Comparison of ENCODE assay signal across 10 cellular contexts in genomic region chr4:143352052-143352451, GRCh38. TPM values are rescaled to one million over a fixed set of nuclear protein-coding genes. Genes with fewer than 3 reads are reported as not detected.
DNase-seq lines count a peak whose midpoint lies in the region; ATAC-seq and TF ChIP-seq lines count a peak whose summit lies in the region.
"Had no signal": no experiment of that assay in that cellular context is flagged by ENCODE, and none has a peak within 500 bp of the region (broad histone marks: within the 10 kb centered on the region; RNA-seq: fewer than 3 reads in every experiment).

No MANE protein-coding gene starts in this region.

- no peak overlapping the region for H3K9ac ChIP-seq in iPS-20b (ENCODE audit: low read depth, low read length)

- no peaks in the 10 kb centered on the region for H3K9me3 ChIP-seq in adrenal gland (replicated peaks in 1 of 3)
- H3K9me3 ChIP-seq in iPS-20b (ENCODE audit: insufficient read depth, low read depth, low read length): no peaks in the 10 kb centered on the region
- H3K9me3 ChIP-seq in upper lobe of left lung: no peaks in the 10 kb centered on the region
- H3K9me3 ChIP-seq: neutrophil had no signal

- H3K27ac ChIP-seq in adrenal gland (peak overlapping the region in 4 of 5 donors; percentile 35 to 67 (median 52)), iPS-20b (ENCODE audit: low read length) (no peak overlapping the region), upper lobe of left lung (peak overlapping the region; percentile 12 to 65 (median 49))
- H3K27ac ChIP-seq: neutrophil had no signal

- no peaks in the 10 kb centered on the region for H3K9me3 Mint-ChIP-seq in stimulated activated memory B cell treated with anti-CD40 and anti-IgM and Interleukin-4, amounts not matched to agents 10 μg/mL and 1 μg/mL and 100 μg/mL, for 72 hours

- H3K27me3 ChIP-seq in adrenal gland (no peaks in the 10 kb centered on the region), iPS-20b (ENCODE audit: insufficient read depth, low read length) (no peaks in the 10 kb centered on the region), upper lobe of left lung (no peaks in the 10 kb centered on the region)
- H3K27me3 ChIP-seq: neutrophil had no signal

- peak; percentile 34 for DNase-seq in NCI-H2227 (lab: John Stamatoyannopoulos, UW; ENCODE audit: unreplicated experiment)
- DNase-seq in NCI-H2227 treated with DMSO at 0.1 percent for 48 hours (lab: John Stamatoyannopoulos, UW): no peak
- no peak for DNase-seq in adrenal gland
- no peak for DNase-seq in upper lobe of left lung
- DNase-seq in superior temporal gyrus (ENCODE audit: extremely low spot score): no peak
- DNase-seq: activated T-cell treated with anti-CD3 and anti-CD28 coated beads for 4 hours had no signal

- intact Hi-C loops in adrenal gland (cut with DNase I): no loop called here

- H3K4me3 ChIP-seq in adrenal gland: no peak overlapping the region
- H3K4me3 ChIP-seq in iPS-20b (ENCODE audit: low read length): 0 out of 2 replicates have a peak overlapping the region, but pooled peaks have one; percentile 3
- H3K4me3 ChIP-seq in upper lobe of left lung: no peak overlapping the region

- TF ChIP-seq EP300 in upper lobe of left lung (IDR thresholded peaks at IDR 0.05): no peak

- TF ChIP-seq CTCF in adrenal gland (IDR thresholded peaks at IDR 0.05) (no peak), upper lobe of left lung (IDR thresholded peaks at IDR 0.05) (no peak)

- H3K27me3 Mint-ChIP-seq in stimulated activated memory B cell treated with anti-CD40 and anti-IgM and Interleukin-4, amounts not matched to agents 10 μg/mL and 1 μg/mL and 100 μg/mL, for 72 hours: no peaks in the 10 kb centered on the region

- H3K36me3 ChIP-seq in adrenal gland (replicated peaks in 1 of 2): no peaks in the 10 kb centered on the region
- no peaks in the 10 kb centered on the region for H3K36me3 ChIP-seq in iPS-20b (ENCODE audit: insufficient read depth, low read depth, low read length)
- H3K36me3 ChIP-seq in upper lobe of left lung: no peaks in the 10 kb centered on the region
- H3K36me3 ChIP-seq: neutrophil had no signal

- ATAC-seq in upper lobe of left lung (ENCODE audit: low FRiP score in 2 of 2) (no peak), HG03097 (IDR thresholded peaks at IDR 0.05; ENCODE audit: low FRiP score, unreplicated experiment) (no peak)
- no peak for ATAC-seq in stimulated activated memory B cell treated with anti-CD40 and anti-IgM and Interleukin-4, amounts not matched to agents 10 μg/mL and 1 μg/mL and 100 μg/mL, for 72 hours

- no peak for TF ChIP-seq POLR2A in adrenal gland (IDR thresholded peaks at IDR 0.05)
- TF ChIP-seq POLR2A in upper lobe of left lung (IDR thresholded peaks at IDR 0.05): no peak

- H3K4me1 ChIP-seq in adrenal gland (replicated peaks in 1 of 2) (peaks cover 38 to 60% of the 10 kb centered on the region in 2 donors), iPS-20b (ENCODE audit: insufficient read depth, low read length) (peaks cover 48% of the 10 kb centered on the region), upper lobe of left lung (peaks cover 37 to 59% (median 51%) of the 10 kb centered on the region in 4 donors)

- no peak overlapping the region for H3K4me3 Mint-ChIP-seq in stimulated activated memory B cell treated with anti-CD40 and anti-IgM and Interleukin-4, amounts not matched to agents 10 μg/mL and 1 μg/mL and 100 μg/mL, for 72 hours

- H3K36me3 Mint-ChIP-seq in stimulated activated memory B cell treated with anti-CD40 and anti-IgM and Interleukin-4, amounts not matched to agents 10 μg/mL and 1 μg/mL and 100 μg/mL, for 72 hours: no peaks in the 10 kb centered on the region

- no peak overlapping the region for H3K27ac Mint-ChIP-seq in stimulated activated memory B cell treated with anti-CD40 and anti-IgM and Interleukin-4, amounts not matched to agents 10 μg/mL and 1 μg/mL and 100 μg/mL, for 72 hours

- peaks cover 11% of the 10 kb centered on the region for H3K4me1 Mint-ChIP-seq in stimulated activated memory B cell treated with anti-CD40 and anti-IgM and Interleukin-4, amounts not matched to agents 10 μg/mL and 1 μg/mL and 100 μg/mL, for 72 hours

RNA-seq across cellular contexts. Expression of gene GAB1, which starts 15.4 kb away (rescaled TPM):
- 10 to 100 TPM; 12.9 to 58.2 (median 36.5) TPM for total RNA-seq in adrenal gland
- 10 to 100 TPM in 1 of 3 donors, 1 to 10 TPM in 2; 4.1 to 14.1 (median 8.9) TPM for polyA plus RNA-seq in adrenal gland
- total RNA-seq in upper lobe of left lung: 10 to 100 TPM; 47.1 to 77.6 (median 56.9) TPM
